Comparison of ENCODE assay signal across 8 cellular contexts in genomic region chr11:119584193-119585037, GRCh38.
DNase-seq lines count a peak whose midpoint lies in the region; ATAC-seq, FAIRE-seq and TF ChIP-seq lines count a peak whose summit lies in the region.

No MANE protein-coding gene starts in this region.

- H3K4me1 Mint-ChIP-seq in stimulated activated naive CD8-positive, alpha-beta T cell treated with anti-CD3 and anti-CD28 coated beads, Interleukin-15, amount 100 ng/mL, for 72 hours = peaks cover 12% of the 10 kb centered on the region

- H3K9me3 ChIP-seq in HepG2 (ENCODE audit: low read length) = no peaks in the 10 kb centered on the region

- TF ChIP-seq RAD21 in HepG2 (CRISPR knock-in tag; IDR thresholded peaks at IDR 0.05) = no peak

- WGBS in HepG2 (ENCODE audit: low lambda C conversion rate) = 0% methylated on average over 14 of the region's 56 CpGs

- intact Hi-C loops in dorsolateral prefrontal cortex (cut with DNase I) (loop anchor here (2.0 to 10.0 kb wide), 4 partner anchors 32 to 102 kb away; no protein-coding TSS in a partner anchor), HepG2 (cut with micrococcal nuclease; ENCODE audit: unreplicated experiment) (no loop called here)

- TF ChIP-seq CTCF in dorsolateral prefrontal cortex (IDR thresholded peaks at IDR 0.05 in 54 of 56, conservative IDR thresholded peaks at IDR 0.05 in 2 of 56; ENCODE audit: low read depth in 1 of 56, partially characterized antibody in 56 of 56) (peak in 13 of 56 donors; percentile 3 to 45 (median 14)), HepG2 (CRISPR knock-in tag; IDR thresholded peaks at IDR 0.05) (no peak)

- no peaks in the 10 kb centered on the region for H3K9me3 Mint-ChIP-seq in stimulated activated naive CD8-positive, alpha-beta T cell treated with anti-CD3 and anti-CD28 coated beads, Interleukin-15, amount 100 ng/mL, for 72 hours

- no peak overlapping the region for H3K27ac Mint-ChIP-seq in stimulated activated naive CD8-positive, alpha-beta T cell treated with anti-CD3 and anti-CD28 coated beads, Interleukin-15, amount 100 ng/mL, for 72 hours

- in situ Hi-C loops in HepG2 (cut with HindIII; ENCODE audit: extremely low pct_ligation_motif_present, low pct_unique_long_range_greater_than_20kb) = no loop called here

- H3K4me3 ChIP-seq in dorsolateral prefrontal cortex (peak overlapping the region; percentile 40 to 82 (median 65)), HepG2 (replicated peaks in 1 of 3; ENCODE audit: insufficient read depth in 1 of 3, low read depth in 2 of 3, low read length in 3 of 3) (peak overlapping the region; percentile 15 to 68 (median 34))

- no peaks in the 10 kb centered on the region for H3K79me2 ChIP-seq in HepG2 (ENCODE audit: insufficient read depth, low read length)

- H2AFZ ChIP-seq in HepG2 (ENCODE audit: low read length) = no peak overlapping the region

- peak; percentile 68 for DNase-seq in Ammon's horn (ENCODE audit: low spot score)
- peak; percentile 79 for DNase-seq in HT1080 (ENCODE audit: low read depth)
- DNase-seq in RKO (ENCODE audit: low spot score) = peak; percentile 35
- DNase-seq in dorsolateral prefrontal cortex = peak; percentile 15 to 83 (median 62)
- no peak for DNase-seq in HepG2 (ENCODE audit: low spot score)
- no peak for DNase-seq in stimulated activated naive CD8-positive, alpha-beta T cell treated with anti-CD3 and anti-CD28 coated beads, Interleukin-15, amount 100 ng/mL, for 72 hours

- H3K27ac ChIP-seq in dorsolateral prefrontal cortex (peak overlapping the region in 57 of 59 donors; percentile 20 to 92 (median 74)), HepG2 (ENCODE audit: extremely low read length, insufficient read depth, low read length) (no peak overlapping the region)

- H3K27me3 ChIP-seq in dorsolateral prefrontal cortex (no peaks in the 10 kb centered on the region), HepG2 (ENCODE audit: control insufficient read depth in 1 of 2, insufficient read depth in 2 of 2, low read length in 2 of 2) (peaks cover 6 to 40% of the 10 kb centered on the region in 2 experiments; a peak in 4 of 5 replicates)

- 0 out of 2 replicates have a peak, but pooled peaks cover 3% of the 10 kb centered on the region for H4K20me1 ChIP-seq in HepG2 (ENCODE audit: insufficient read depth, low read length)

- no TSS peak for BruUV-seq in HepG2 (replicated peaks; lab: Mats Ljungman, UMichigan)

- peak overlapping the region; percentile 78 for H3K4me2 ChIP-seq in HepG2 (ENCODE audit: low read depth, low read length)

- no peak for TF ChIP-seq POLR2A in HepG2 (IDR thresholded peaks at IDR 0.05; ENCODE audit: insufficient read depth in 1 of 2, low read depth in 2 of 2, low read length in 2 of 2)

- H3K9ac ChIP-seq in HepG2 (ENCODE audit: insufficient read depth, low read depth, low read length) = no peak overlapping the region

- POLR2A ChIA-PET in HepG2 (lab: Yijun Ruan, JAX) = no interaction called here

- CTCF ChIA-PET in HepG2 (lab: Yijun Ruan, JAX; ENCODE audit: low intra/inter-chr PET ratio, low total read pairs) = no interaction called here

- TF ChIP-seq EP300 in HepG2 (IDR thresholded peaks at IDR 0.05; ENCODE audit: low read depth in 2 of 2, low read length in 2 of 2) (no peak), HepG2 (CRISPR knock-in tag; IDR thresholded peaks at IDR 0.05; ENCODE audit: borderline replicate concordance) (no peak)

- H3K27me3 Mint-ChIP-seq in stimulated activated naive CD8-positive, alpha-beta T cell treated with anti-CD3 and anti-CD28 coated beads, Interleukin-15, amount 100 ng/mL, for 72 hours = peaks cover 84% of the 10 kb centered on the region

- peaks cover 21% of the 10 kb centered on the region for H3K4me1 ChIP-seq in HepG2 (ENCODE audit: insufficient read depth, low read length)

- peak overlapping the region; percentile 43 to 64 for H3K4me3 Mint-ChIP-seq in stimulated activated naive CD8-positive, alpha-beta T cell treated with anti-CD3 and anti-CD28 coated beads, Interleukin-15, amount 100 ng/mL, for 72 hours

- no peaks in the 10 kb centered on the region for H3K36me3 ChIP-seq in HepG2 (replicated peaks in 1 of 2; ENCODE audit: control insufficient read depth in 1 of 2, insufficient read depth in 2 of 2, low read length in 2 of 2)

- FAIRE-seq in HepG2 (lab: Jason Lieb, UNC) = no peak

- ATAC-seq in HepG2 (peak; percentile 66), GM21367 (IDR thresholded peaks at IDR 0.05; ENCODE audit: unreplicated experiment) (no peak), HG03571 (IDR thresholded peaks at IDR 0.05; ENCODE audit: unreplicated experiment) (no peak)
- peak; percentile 53 for ATAC-seq in stimulated activated naive CD8-positive, alpha-beta T cell treated with anti-CD3 and anti-CD28 coated beads, Interleukin-15, amount 100 ng/mL, for 72 hours

TF ChIP-seq in HepG2, 621 proteins besides CTCF, POLR2A, EP300 and RAD21 (continues in another document):
- TF ChIP-seq THAP8 (CRISPR knock-in tag; IDR thresholded peaks at IDR 0.05; ENCODE audit: borderline replicate concordance) (0 out of 2 replicates have a peak, but pooled peaks have one; percentile 39), PRDM15 (CRISPR knock-in tag; IDR thresholded peaks at IDR 0.05) (no peak), KDM6A (CRISPR knock-in tag; IDR thresholded peaks at IDR 0.05; ENCODE audit: low read depth) (no peak), PATZ1 (CRISPR knock-in tag; IDR thresholded peaks at IDR 0.05) (peak; percentile 18; the same call in 1 of the 2 replicates), IRF9 (CRISPR knock-in tag; IDR thresholded peaks at IDR 0.05; ENCODE audit: borderline replicate concordance) (no peak), ZBTB20 (CRISPR knock-in tag; IDR thresholded peaks at IDR 0.05; ENCODE audit: borderline replicate concordance, low read depth) (no peak), RORA (CRISPR knock-in tag; IDR thresholded peaks at IDR 0.05) (no peak), BCL6 (CRISPR knock-in tag; IDR thresholded peaks at IDR 0.05) (no peak), ZNF598 (CRISPR knock-in tag; IDR thresholded peaks at IDR 0.05; ENCODE audit: borderline replicate concordance) (no peak), ZIK1 (CRISPR knock-in tag; IDR thresholded peaks at IDR 0.05; ENCODE audit: borderline replicate concordance, low read depth) (no peak)

Comparison
In these comparisons a context has a peak if more than half of its experiments do, and no peak if none do; other contexts are left out.
1. DNase-seq: peak in Ammon's horn (single experiment), HT1080 (single experiment), RKO (single experiment) and dorsolateral prefrontal cortex (10 of 10); none in HepG2 (single experiment) and stimulated activated naive CD8-positive, alpha-beta T cell treated with anti-CD3 and anti-CD28 coated beads, Interleukin-15, amount 100 ng/mL, for 72 hours (0 of 2).
2. ATAC-seq: peak in HepG2 (single experiment) and stimulated activated naive CD8-positive, alpha-beta T cell treated with anti-CD3 and anti-CD28 coated beads, Interleukin-15, amount 100 ng/mL, for 72 hours (single experiment); none in GM21367 (single experiment) and HG03571 (single experiment).